Comparison of ENCODE assay signal across 1 cellular context in genomic region chr6:70175770-70176169, GRCh38.
TF ChIP-seq lines count a peak whose summit lies in the region.

No MANE protein-coding gene starts in this region.

TF ChIP-seq in HepG2, 621 proteins besides CTCF, POLR2A, EP300 and RAD21 (continued from another document):
- TF ChIP-seq GRHL1 (CRISPR knock-in tag; conservative IDR thresholded peaks at IDR 0.05): no peak
- TF ChIP-seq ZFP1 (CRISPR knock-in tag; IDR thresholded peaks at IDR 0.05): no peak
